ENCODE assay signal across 2 cellular contexts in the genomic region with DNA sequence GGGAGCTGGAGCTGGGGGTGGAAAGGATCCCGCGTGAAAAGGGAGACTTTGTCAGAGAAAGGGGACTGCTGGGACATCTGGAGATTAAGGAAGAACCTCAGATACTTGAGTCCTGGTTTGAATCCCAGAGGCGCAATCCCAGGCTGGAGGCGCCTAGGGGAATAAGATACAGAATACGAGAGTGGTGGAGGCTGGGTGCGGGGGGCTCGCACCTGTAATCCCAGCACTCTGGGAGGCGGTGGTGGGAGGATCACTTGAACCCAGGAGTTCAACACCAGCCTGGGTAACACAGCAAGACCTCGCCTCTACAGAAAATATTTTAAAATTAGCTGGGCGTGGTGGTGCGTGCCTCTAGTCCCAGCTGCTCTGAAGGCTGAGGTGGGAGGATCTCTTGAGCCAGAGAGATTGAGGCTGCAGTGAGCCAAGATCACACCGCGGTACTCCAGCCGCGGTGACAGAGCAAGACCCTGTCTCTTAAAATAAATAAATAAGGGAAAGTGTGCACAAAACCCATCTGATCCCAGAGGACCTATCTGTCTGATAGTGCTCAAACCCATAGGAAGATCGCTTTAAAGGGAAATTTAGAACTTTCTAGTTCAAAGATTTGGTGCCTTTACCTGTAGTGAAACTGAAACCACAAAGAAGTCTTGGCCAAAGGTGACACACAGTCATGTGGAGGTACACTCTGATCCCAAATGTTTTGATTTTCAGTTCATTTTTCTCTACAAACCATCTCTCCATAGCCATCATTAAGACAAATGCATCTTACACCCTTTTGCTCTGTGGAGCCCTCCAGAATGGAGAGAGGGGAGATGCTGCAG.
TF ChIP-seq lines count a peak whose summit lies in the region.

No MANE protein-coding gene starts in this region.

TF ChIP-seq in GM23338, 12 proteins besides CTCF, POLR2A, EP300 and RAD21 (continued from another document):
- TF ChIP-seq, protein P1, sequence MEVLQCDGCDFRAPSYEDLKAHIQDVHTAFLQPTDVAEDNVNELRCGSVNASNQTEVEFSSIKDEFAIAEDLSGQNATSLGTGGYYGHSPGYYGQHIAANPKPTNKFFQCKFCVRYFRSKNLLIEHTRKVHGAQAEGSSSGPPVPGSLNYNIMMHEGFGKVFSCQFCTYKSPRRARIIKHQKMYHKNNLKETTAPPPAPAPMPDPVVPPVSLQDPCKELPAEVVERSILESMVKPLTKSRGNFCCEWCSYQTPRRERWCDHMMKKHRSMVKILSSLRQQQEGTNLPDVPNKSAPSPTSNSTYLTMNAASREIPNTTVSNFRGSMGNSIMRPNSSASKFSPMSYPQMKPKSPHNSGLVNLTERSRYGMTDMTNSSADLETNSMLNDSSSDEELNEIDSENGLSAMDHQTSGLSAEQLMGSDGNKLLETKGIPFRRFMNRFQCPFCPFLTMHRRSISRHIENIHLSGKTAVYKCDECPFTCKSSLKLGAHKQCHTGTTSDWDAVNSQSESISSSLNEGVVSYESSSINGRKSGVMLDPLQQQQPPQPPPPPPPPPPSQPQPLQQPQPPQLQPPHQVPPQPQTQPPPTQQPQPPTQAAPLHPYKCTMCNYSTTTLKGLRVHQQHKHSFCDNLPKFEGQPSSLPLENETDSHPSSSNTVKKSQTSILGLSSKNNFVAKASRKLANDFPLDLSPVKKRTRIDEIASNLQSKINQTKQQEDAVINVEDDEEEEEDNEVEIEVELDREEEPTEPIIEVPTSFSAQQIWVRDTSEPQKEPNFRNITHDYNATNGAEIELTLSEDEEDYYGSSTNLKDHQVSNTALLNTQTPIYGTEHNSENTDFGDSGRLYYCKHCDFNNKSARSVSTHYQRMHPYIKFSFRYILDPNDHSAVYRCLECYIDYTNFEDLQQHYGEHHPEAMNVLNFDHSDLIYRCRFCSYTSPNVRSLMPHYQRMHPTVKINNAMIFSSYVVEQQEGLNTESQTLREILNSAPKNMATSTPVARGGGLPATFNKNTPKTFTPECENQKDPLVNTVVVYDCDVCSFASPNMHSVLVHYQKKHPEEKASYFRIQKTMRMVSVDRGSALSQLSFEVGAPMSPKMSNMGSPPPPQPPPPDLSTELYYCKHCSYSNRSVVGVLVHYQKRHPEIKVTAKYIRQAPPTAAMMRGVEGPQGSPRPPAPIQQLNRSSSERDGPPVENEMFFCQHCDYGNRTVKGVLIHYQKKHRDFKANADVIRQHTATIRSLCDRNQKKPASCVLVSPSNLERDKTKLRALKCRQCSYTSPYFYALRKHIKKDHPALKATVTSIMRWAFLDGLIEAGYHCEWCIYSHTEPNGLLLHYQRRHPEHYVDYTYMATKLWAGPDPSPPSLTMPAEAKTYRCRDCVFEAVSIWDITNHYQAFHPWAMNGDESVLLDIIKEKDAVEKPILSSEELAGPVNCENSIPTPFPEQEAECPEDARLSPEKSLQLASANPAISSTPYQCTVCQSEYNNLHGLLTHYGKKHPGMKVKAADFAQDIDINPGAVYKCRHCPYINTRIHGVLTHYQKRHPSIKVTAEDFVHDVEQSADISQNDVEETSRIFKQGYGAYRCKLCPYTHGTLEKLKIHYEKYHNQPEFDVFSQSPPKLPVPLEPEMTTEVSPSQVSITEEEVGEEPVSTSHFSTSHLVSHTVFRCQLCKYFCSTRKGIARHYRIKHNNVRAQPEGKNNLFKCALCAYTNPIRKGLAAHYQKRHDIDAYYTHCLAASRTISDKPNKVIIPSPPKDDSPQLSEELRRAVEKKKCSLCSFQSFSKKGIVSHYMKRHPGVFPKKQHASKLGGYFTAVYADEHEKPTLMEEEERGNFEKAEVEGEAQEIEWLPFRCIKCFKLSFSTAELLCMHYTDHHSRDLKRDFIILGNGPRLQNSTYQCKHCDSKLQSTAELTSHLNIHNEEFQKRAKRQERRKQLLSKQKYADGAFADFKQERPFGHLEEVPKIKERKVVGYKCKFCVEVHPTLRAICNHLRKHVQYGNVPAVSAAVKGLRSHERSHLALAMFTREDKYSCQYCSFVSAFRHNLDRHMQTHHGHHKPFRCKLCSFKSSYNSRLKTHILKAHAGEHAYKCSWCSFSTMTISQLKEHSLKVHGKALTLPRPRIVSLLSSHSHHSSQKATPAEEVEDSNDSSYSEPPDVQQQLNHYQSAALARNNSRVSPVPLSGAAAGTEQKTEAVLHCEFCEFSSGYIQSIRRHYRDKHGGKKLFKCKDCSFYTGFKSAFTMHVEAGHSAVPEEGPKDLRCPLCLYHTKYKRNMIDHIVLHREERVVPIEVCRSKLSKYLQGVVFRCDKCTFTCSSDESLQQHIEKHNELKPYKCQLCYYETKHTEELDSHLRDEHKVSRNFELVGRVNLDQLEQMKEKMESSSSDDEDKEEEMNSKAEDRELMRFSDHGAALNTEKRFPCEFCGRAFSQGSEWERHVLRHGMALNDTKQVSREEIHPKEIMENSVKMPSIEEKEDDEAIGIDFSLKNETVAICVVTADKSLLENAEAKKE (CRISPR knock-in tag; IDR thresholded peaks at IDR 0.05), result no peak
- TF ChIP-seq JUNB (IDR thresholded peaks at IDR 0.05; ENCODE audit: unreplicated experiment) (no peak), EZH2 (IDR thresholded peaks at IDR 0.05; ENCODE audit: low read depth, unreplicated experiment) (no peak), ZNF114 (CRISPR knock-in tag; IDR thresholded peaks at IDR 0.05) (no peak)
- TF ChIP-seq, protein P2, sequence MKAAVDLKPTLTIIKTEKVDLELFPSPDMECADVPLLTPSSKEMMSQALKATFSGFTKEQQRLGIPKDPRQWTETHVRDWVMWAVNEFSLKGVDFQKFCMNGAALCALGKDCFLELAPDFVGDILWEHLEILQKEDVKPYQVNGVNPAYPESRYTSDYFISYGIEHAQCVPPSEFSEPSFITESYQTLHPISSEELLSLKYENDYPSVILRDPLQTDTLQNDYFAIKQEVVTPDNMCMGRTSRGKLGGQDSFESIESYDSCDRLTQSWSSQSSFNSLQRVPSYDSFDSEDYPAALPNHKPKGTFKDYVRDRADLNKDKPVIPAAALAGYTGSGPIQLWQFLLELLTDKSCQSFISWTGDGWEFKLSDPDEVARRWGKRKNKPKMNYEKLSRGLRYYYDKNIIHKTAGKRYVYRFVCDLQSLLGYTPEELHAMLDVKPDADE (IDR thresholded peaks at IDR 0.05), result no peak
- TF ChIP-seq, protein P3, sequence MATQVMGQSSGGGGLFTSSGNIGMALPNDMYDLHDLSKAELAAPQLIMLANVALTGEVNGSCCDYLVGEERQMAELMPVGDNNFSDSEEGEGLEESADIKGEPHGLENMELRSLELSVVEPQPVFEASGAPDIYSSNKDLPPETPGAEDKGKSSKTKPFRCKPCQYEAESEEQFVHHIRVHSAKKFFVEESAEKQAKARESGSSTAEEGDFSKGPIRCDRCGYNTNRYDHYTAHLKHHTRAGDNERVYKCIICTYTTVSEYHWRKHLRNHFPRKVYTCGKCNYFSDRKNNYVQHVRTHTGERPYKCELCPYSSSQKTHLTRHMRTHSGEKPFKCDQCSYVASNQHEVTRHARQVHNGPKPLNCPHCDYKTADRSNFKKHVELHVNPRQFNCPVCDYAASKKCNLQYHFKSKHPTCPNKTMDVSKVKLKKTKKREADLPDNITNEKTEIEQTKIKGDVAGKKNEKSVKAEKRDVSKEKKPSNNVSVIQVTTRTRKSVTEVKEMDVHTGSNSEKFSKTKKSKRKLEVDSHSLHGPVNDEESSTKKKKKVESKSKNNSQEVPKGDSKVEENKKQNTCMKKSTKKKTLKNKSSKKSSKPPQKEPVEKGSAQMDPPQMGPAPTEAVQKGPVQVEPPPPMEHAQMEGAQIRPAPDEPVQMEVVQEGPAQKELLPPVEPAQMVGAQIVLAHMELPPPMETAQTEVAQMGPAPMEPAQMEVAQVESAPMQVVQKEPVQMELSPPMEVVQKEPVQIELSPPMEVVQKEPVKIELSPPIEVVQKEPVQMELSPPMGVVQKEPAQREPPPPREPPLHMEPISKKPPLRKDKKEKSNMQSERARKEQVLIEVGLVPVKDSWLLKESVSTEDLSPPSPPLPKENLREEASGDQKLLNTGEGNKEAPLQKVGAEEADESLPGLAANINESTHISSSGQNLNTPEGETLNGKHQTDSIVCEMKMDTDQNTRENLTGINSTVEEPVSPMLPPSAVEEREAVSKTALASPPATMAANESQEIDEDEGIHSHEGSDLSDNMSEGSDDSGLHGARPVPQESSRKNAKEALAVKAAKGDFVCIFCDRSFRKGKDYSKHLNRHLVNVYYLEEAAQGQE (IDR thresholded peaks at IDR 0.05; ENCODE audit: unreplicated experiment), result no peak

TF ChIP-seq in SK-N-SH treated with all-trans-retinoic acid at 6 μM for 48 hours, 23 proteins besides CTCF, POLR2A, EP300 and RAD21 (continued from another document):
- TF ChIP-seq GLIS3 (CRISPR knock-in tag; IDR thresholded peaks at IDR 0.05) (no peak), ZNF565 (CRISPR knock-in tag; conservative IDR thresholded peaks at IDR 0.05; ENCODE audit: low read depth) (no peak), BACH2 (CRISPR knock-in tag; IDR thresholded peaks at IDR 0.05; ENCODE audit: borderline replicate concordance) (no peak), CSDC2 (CRISPR knock-in tag; IDR thresholded peaks at IDR 0.05) (no peak), ZNF8 (CRISPR knock-in tag; IDR thresholded peaks at IDR 0.05) (no peak), ZNF70 (CRISPR knock-in tag; IDR thresholded peaks at IDR 0.05) (no peak)
- TF ChIP-seq, protein P4, sequence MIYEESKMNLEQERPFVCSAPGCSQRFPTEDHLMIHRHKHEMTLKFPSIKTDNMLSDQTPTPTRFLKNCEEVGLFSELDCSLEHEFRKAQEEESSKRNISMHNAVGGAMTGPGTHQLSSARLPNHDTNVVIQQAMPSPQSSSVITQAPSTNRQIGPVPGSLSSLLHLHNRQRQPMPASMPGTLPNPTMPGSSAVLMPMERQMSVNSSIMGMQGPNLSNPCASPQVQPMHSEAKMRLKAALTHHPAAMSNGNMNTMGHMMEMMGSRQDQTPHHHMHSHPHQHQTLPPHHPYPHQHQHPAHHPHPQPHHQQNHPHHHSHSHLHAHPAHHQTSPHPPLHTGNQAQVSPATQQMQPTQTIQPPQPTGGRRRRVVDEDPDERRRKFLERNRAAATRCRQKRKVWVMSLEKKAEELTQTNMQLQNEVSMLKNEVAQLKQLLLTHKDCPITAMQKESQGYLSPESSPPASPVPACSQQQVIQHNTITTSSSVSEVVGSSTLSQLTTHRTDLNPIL (CRISPR knock-in tag; IDR thresholded peaks at IDR 0.05; ENCODE audit: low read depth), result no peak
- TF ChIP-seq, protein P5, sequence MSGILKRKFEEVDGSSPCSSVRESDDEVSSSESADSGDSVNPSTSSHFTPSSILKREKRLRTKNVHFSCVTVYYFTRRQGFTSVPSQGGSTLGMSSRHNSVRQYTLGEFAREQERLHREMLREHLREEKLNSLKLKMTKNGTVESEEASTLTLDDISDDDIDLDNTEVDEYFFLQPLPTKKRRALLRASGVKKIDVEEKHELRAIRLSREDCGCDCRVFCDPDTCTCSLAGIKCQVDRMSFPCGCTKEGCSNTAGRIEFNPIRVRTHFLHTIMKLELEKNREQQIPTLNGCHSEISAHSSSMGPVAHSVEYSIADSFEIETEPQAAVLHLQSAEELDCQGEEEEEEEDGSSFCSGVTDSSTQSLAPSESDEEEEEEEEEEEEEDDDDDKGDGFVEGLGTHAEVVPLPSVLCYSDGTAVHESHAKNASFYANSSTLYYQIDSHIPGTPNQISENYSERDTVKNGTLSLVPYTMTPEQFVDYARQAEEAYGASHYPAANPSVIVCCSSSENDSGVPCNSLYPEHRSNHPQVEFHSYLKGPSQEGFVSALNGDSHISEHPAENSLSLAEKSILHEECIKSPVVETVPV (CRISPR knock-in tag; IDR thresholded peaks at IDR 0.05), result no peak
- TF ChIP-seq, protein P6, sequence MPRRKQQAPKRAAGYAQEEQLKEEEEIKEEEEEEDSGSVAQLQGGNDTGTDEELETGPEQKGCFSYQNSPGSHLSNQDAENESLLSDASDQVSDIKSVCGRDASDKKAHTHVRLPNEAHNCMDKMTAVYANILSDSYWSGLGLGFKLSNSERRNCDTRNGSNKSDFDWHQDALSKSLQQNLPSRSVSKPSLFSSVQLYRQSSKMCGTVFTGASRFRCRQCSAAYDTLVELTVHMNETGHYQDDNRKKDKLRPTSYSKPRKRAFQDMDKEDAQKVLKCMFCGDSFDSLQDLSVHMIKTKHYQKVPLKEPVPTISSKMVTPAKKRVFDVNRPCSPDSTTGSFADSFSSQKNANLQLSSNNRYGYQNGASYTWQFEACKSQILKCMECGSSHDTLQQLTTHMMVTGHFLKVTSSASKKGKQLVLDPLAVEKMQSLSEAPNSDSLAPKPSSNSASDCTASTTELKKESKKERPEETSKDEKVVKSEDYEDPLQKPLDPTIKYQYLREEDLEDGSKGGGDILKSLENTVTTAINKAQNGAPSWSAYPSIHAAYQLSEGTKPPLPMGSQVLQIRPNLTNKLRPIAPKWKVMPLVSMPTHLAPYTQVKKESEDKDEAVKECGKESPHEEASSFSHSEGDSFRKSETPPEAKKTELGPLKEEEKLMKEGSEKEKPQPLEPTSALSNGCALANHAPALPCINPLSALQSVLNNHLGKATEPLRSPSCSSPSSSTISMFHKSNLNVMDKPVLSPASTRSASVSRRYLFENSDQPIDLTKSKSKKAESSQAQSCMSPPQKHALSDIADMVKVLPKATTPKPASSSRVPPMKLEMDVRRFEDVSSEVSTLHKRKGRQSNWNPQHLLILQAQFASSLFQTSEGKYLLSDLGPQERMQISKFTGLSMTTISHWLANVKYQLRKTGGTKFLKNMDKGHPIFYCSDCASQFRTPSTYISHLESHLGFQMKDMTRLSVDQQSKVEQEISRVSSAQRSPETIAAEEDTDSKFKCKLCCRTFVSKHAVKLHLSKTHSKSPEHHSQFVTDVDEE (CRISPR knock-in tag; IDR thresholded peaks at IDR 0.05), result no peak
